ENCODE assay signal across 8 cellular contexts in the genomic region with DNA sequence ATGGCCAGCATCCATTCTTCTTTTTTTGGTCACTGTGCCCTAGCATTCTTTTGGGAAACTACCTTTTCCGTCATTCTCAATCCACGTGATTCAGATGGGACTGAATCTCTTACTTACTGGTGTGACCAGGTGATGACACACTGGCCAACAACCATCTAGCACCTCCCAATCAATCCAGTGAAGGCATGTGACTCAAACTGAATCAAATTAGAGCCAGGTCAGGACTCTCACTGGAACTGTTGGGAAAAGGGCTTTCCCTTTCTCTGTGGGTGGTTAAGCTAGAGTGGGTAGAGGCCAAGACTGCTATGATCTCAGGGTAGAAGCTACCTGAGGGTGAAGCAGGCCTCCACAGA. TPM values are rescaled to one million over a fixed set of nuclear protein-coding genes. Genes with fewer than 3 reads are reported as not detected.
DNase-seq lines count a peak whose midpoint lies in the region; ATAC-seq and TF ChIP-seq lines count a peak whose summit lies in the region.

No MANE protein-coding gene starts in this region.

- no peak for TF ChIP-seq CTCF in mesothelial cell of epicardium (IDR thresholded peaks at IDR 0.05; ENCODE audit: unreplicated experiment)

- H3K9me3 Mint-ChIP-seq in activated T-helper 17 cell treated with anti-CD3 and anti-CD28 coated beads, Interleukin-2, amount 50 U/mL, for 72 hours: peaks cover 6% of the 10 kb centered on the region
- H3K9me3 Mint-ChIP-seq in mesothelial cell of epicardium: no peaks in the 10 kb centered on the region

- peak overlapping the region; percentile 56 for H3K4me3 Mint-ChIP-seq in activated T-helper 17 cell treated with anti-CD3 and anti-CD28 coated beads, Interleukin-2, amount 50 U/mL, for 72 hours
- H3K4me3 Mint-ChIP-seq in mesothelial cell of epicardium: no peak overlapping the region

- peaks cover 15% of the 10 kb centered on the region for H3K4me1 Mint-ChIP-seq in activated T-helper 17 cell treated with anti-CD3 and anti-CD28 coated beads, Interleukin-2, amount 50 U/mL, for 72 hours
- H3K4me1 Mint-ChIP-seq in mesothelial cell of epicardium: no peaks in the 10 kb centered on the region

- no peaks in the 10 kb centered on the region for H3K27me3 Mint-ChIP-seq in activated T-helper 17 cell treated with anti-CD3 and anti-CD28 coated beads, Interleukin-2, amount 50 U/mL, for 72 hours
- no peaks in the 10 kb centered on the region for H3K27me3 Mint-ChIP-seq in mesothelial cell of epicardium (ENCODE audit: low read depth)

- H3K27ac Mint-ChIP-seq in activated T-helper 17 cell treated with anti-CD3 and anti-CD28 coated beads, Interleukin-2, amount 50 U/mL, for 72 hours: peak overlapping the region; percentile 80
- H3K27ac Mint-ChIP-seq in mesothelial cell of epicardium: no peak overlapping the region

- peak; percentile 82 for ATAC-seq in activated T-helper 17 cell treated with anti-CD3 and anti-CD28 coated beads, Interleukin-2, amount 50 U/mL, for 72 hours (replicated peaks)

- peak; percentile 54 for DNase-seq in COLO829 (ENCODE audit: low spot score)
- peak; percentile 99 for DNase-seq in HPDE6-E6E7 (ENCODE audit: extremely low spot score)
- DNase-seq in kidney tubule cell (ENCODE audit: low spot score): peak; percentile 90
- no peak for DNase-seq in mesenteric fat pad (ENCODE audit: low spot score)
- no peak for DNase-seq in NCI-H1092 treated with DMSO at 0.1 percent for 48 hours (lab: John Stamatoyannopoulos, UW)
- DNase-seq in mesothelial cell of epicardium (ENCODE audit: low spot score in 2 of 2, unreplicated experiment in 2 of 2): no peak
- no peak for DNase-seq in ureter (ENCODE audit: low spot score)

- no peaks in the 10 kb centered on the region for H3K36me3 Mint-ChIP-seq in activated T-helper 17 cell treated with anti-CD3 and anti-CD28 coated beads, Interleukin-2, amount 50 U/mL, for 72 hours (ENCODE audit: low read depth)
- H3K36me3 Mint-ChIP-seq in mesothelial cell of epicardium: no peaks in the 10 kb centered on the region

RNA-seq across cellular contexts. Expression of a gene that starts 36.2 kb away (rescaled TPM):
- 10 to 100 TPM; 35.3 to 39.4 TPM for total RNA-seq in activated T-helper 17 cell treated with anti-CD3 and anti-CD28 coated beads, Interleukin-2, amount 50 U/mL, for 72 hours
- total RNA-seq in mesenteric fat pad (23.1 TPM), mesothelial cell of epicardium (119 to 120 TPM (median 119 TPM) in 3 replicates), ureter (113 TPM)

Comparison
In these comparisons a context has a peak if more than half of its experiments do, and no peak if none do; other contexts are left out.
1. DNase-seq: peak in COLO829 (single experiment), HPDE6-E6E7 (single experiment) and kidney tubule cell (single experiment); none in mesenteric fat pad (single experiment), NCI-H1092 treated with DMSO at 0.1 percent for 48 hours (single experiment), mesothelial cell of epicardium (0 of 2) and ureter (single experiment).